1 cellular context compared by ENCODE assay signal in the genomic region with DNA sequence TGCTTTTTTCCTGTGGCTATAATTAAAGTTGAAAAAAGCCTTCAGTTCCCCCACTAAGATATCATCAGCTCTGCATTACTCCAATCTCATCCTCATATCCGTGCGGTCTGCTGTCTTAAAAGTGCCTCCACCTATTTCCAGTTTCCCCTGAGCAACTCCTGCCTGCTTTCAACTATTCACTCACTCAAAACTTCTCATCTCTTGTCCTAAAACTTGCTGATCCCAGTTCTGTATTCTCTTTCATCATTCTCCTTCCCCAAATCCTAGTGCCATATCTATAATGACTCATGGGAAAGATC.
TF ChIP-seq lines count a peak whose summit lies in the region.

No MANE protein-coding gene starts in this region.

TF ChIP-seq in endothelial cell of umbilical vein, 7 proteins besides CTCF, POLR2A, EP300 and RAD21 (continued from another document):
- no peak for TF ChIP-seq GATA2 (IDR thresholded peaks at IDR 0.05; ENCODE audit: insufficient read depth, insufficient read length, low read depth, low read length)
- TF ChIP-seq FOS (IDR thresholded peaks at IDR 0.05; ENCODE audit: borderline replicate concordance, insufficient read depth, low read length) = no peak
